18 cellular contexts compared by ENCODE assay signal in genomic region chr18:7523772-7524171, GRCh38.
"Had no signal": no experiment of that assay in that cellular context is flagged by ENCODE, and none has a peak within 500 bp of the region (broad histone marks: within the 10 kb centered on the region; RNA-seq: fewer than 3 reads in every experiment).

No MANE protein-coding gene starts in this region.

- H3K9me3 ChIP-seq: neutrophil, right atrium auricular region, sigmoid colon, stomach, thoracic aorta, uterus had no signal

- H3K27me3 Mint-ChIP-seq: dendritic cell treated with granulocyte-macrophage colony-stimulating factor and Interleukin-4, amounts not matched to agents 40 ng/mL and 50 ng/mL, for 4 days had no signal

- H3K9me3 Mint-ChIP-seq: dendritic cell treated with granulocyte-macrophage colony-stimulating factor and Interleukin-4, amounts not matched to agents 40 ng/mL and 50 ng/mL, for 4 days; natural killer cell treated with Interleukin-12 subunit alpha and Interleukin-12 subunit beta and Interleukin-15 and Interleukin-18, amount 100 ng/mL, for 72 hours; type B pancreatic cell had no signal

- H3K36me3 ChIP-seq: neutrophil, right atrium auricular region, sigmoid colon, stomach, thoracic aorta, uterus had no signal

- H3K4me3 Mint-ChIP-seq: dendritic cell treated with granulocyte-macrophage colony-stimulating factor and Interleukin-4, amounts not matched to agents 40 ng/mL and 50 ng/mL, for 4 days; natural killer cell treated with Interleukin-12 subunit alpha and Interleukin-12 subunit beta and Interleukin-15 and Interleukin-18, amount 100 ng/mL, for 72 hours; type B pancreatic cell had no signal

- H3K36me3 Mint-ChIP-seq: natural killer cell treated with Interleukin-12 subunit alpha and Interleukin-12 subunit beta and Interleukin-15 and Interleukin-18, amount 100 ng/mL, for 72 hours; type B pancreatic cell had no signal

- ATAC-seq: foreskin keratinocyte; natural killer cell treated with Interleukin-12 subunit alpha and Interleukin-12 subunit beta and Interleukin-15 and Interleukin-18, amount 100 ng/mL, for 72 hours had no signal

- H3K27ac ChIP-seq: foreskin keratinocyte, hepatocyte, neutrophil, right atrium auricular region, stomach, thoracic aorta had no signal

- DNase-seq: cerebellar nuclear complex; erythroblast; midbrain; sigmoid colon; stimulated activated CD4-positive, alpha-beta T cell treated with anti-CD3 and anti-CD28 coated beads, Interleukin-12 subunit alpha, Interleukin-12 subunit beta, amount 100 ng/mL, for 4 hours; stimulated activated naive CD4-positive, alpha-beta T cell; stomach; substantia nigra; uterus had no signal

- H3K27ac Mint-ChIP-seq: dendritic cell treated with granulocyte-macrophage colony-stimulating factor and Interleukin-4, amounts not matched to agents 40 ng/mL and 50 ng/mL, for 4 days; natural killer cell treated with Interleukin-12 subunit alpha and Interleukin-12 subunit beta and Interleukin-15 and Interleukin-18, amount 100 ng/mL, for 72 hours; type B pancreatic cell had no signal

- H3K4me1 ChIP-seq: foreskin keratinocyte, stomach, uterus had no signal

- H3K27me3 ChIP-seq: foreskin keratinocyte, hepatocyte, neutrophil, right atrium auricular region, sigmoid colon, stomach, uterus had no signal

- H3K4me3 ChIP-seq: hepatocyte, right atrium auricular region, skin epidermis, stomach, thoracic aorta, uterus had no signal
